In genomic region chrX:21930986-21931385, GRCh38 we compare ENCODE assay signal across 14 cellular contexts.
"Had no signal": no experiment of that assay in that cellular context is flagged by ENCODE, and none has a peak within 500 bp of the region (broad histone marks: within the 10 kb centered on the region; RNA-seq: fewer than 3 reads in every experiment).

No MANE protein-coding gene starts in this region.

- H3K9me3 ChIP-seq: breast epithelium, gastroesophageal sphincter, heart right ventricle, pancreas, thyroid gland had no signal

- H3K9me3 Mint-ChIP-seq: activated T-cell treated with anti-CD3 and anti-CD28 coated beads, Interleukin-2, amount 50 U/mL, for 24 hours; endodermal cell had no signal

- H3K4me3 Mint-ChIP-seq: activated T-cell treated with anti-CD3 and anti-CD28 coated beads, Interleukin-2, amount 50 U/mL, for 24 hours; endodermal cell; T-helper 2 cell treated with Interferon-gamma antibody and Interleukin-4, amounts not matched to agents 5 μg/mL and 100 μg/mL, for 36 hours had no signal

- H3K4me1 ChIP-seq: breast epithelium, thyroid gland had no signal

- H3K27ac Mint-ChIP-seq: endodermal cell; T-helper 2 cell treated with Interferon-gamma antibody and Interleukin-4, amounts not matched to agents 5 μg/mL and 100 μg/mL, for 36 hours had no signal

- FAIRE-seq: pancreas, urothelium cell line had no signal

- H3K4me3 ChIP-seq: breast epithelium, dorsolateral prefrontal cortex, gastroesophageal sphincter, heart right ventricle, pancreas, thyroid gland had no signal

- ATAC-seq: gastroesophageal sphincter, heart right ventricle, left cardiac atrium, pancreas had no signal

- DNase-seq: activated CD4-positive, alpha-beta T cell treated with anti-CD3 and anti-CD28 coated beads, Interleukin-2, amount 50 U/mL, for 4 hours; activated T-cell treated with anti-CD3 and anti-CD28 coated beads, Interleukin-2, amount 50 U/mL, for 24 hours; aorta; dorsolateral prefrontal cortex; endodermal cell; heart right ventricle; left cardiac atrium; pancreas; stimulated activated CD4-positive, alpha-beta T cell treated with anti-CD3 and anti-CD28 coated beads, Interleukin-1b, Interleukin-23, amount 100 ng/mL, for 48 hours; thyroid gland had no signal

- H3K27ac ChIP-seq: breast epithelium, dorsolateral prefrontal cortex, gastroesophageal sphincter, heart right ventricle, pancreas, thyroid gland had no signal

- H3K27me3 ChIP-seq: gastroesophageal sphincter, heart right ventricle, pancreas, thyroid gland had no signal

- H3K36me3 ChIP-seq: breast epithelium, gastroesophageal sphincter, heart right ventricle, pancreas, thyroid gland had no signal
